19 cellular contexts compared by ENCODE assay signal in genomic region chr17:80424261-80424660, GRCh38. TPM values are rescaled to one million over a fixed set of nuclear protein-coding genes. Genes with fewer than 3 reads are reported as not detected.
DNase-seq lines count a peak whose midpoint lies in the region; ATAC-seq and TF ChIP-seq lines count a peak whose summit lies in the region.
"Had no signal": no experiment of that assay in that cellular context is flagged by ENCODE, and none has a peak within 500 bp of the region (broad histone marks: within the 10 kb centered on the region; RNA-seq: fewer than 3 reads in every experiment).

No MANE protein-coding gene starts in this region.

- H3K4me3 ChIP-seq in esophagus muscularis mucosa = no peak overlapping the region
- H3K4me3 ChIP-seq: SK-N-MC had no signal

- no peak overlapping the region for H3T11ph ChIP-seq in H9 (ENCODE audit: low read length)

- H3K4me1 ChIP-seq in H9 (ENCODE audit: insufficient read depth, low read length) = no peaks in the 10 kb centered on the region
- peaks cover 8 to 22% (median 9%) of the 10 kb centered on the region in 4 donors for H3K4me1 ChIP-seq in esophagus muscularis mucosa

- no peaks in the 10 kb centered on the region for H3K23me2 ChIP-seq in H9 (ENCODE audit: insufficient read length, low read depth, low read length, poor library complexity, severe bottlenecking)

- peaks cover 17% of the 10 kb centered on the region for H3K4me1 Mint-ChIP-seq in activated CD4-positive, alpha-beta T cell treated with anti-CD3 and anti-CD28 coated beads, Interleukin-2, amount 10 ng/mL, durations not matched to agents 7 days and 5 days
- H3K4me1 Mint-ChIP-seq in H9 = peaks cover 4 to 12% of the 10 kb centered on the region in 2 experiments
- no peaks in the 10 kb centered on the region for H3K4me1 Mint-ChIP-seq in chondrocyte (ENCODE audit: low read depth)

- TF ChIP-seq EP300 in esophagus muscularis mucosa (IDR thresholded peaks at IDR 0.05) = no peak

- intact Hi-C loops in posterior vena cava (cut with DNase I) (loop anchor here in 1 of 2 donors (10.0 kb wide), 1 partner anchor 681 kb away; no protein-coding TSS in a partner anchor), esophagus muscularis mucosa (cut with DNase I) (loop anchor here (10.0 kb wide), 1 partner anchor 441 kb away; no protein-coding TSS in a partner anchor)

- DNase-seq in activated CD4-positive, alpha-beta T cell treated with anti-CD3 and anti-CD28 coated beads, Interleukin-2, amount 10 ng/mL, durations not matched to agents 7 days and 5 days = no peak
- no peak for DNase-seq in activated CD4-positive, alpha-beta T cell treated with anti-CD3 and anti-CD28 coated beads for 48 hours
- no peak for DNase-seq in H9
- DNase-seq in chondrocyte (ENCODE audit: low spot score) = peak; percentile 68
- DNase-seq in posterior vena cava (ENCODE audit: low spot score) = peak; percentile 73
- DNase-seq in esophagus muscularis mucosa (ENCODE audit: extremely low spot score) = no peak
- DNase-seq in iPS-NIHi7 (ENCODE audit: extremely low spot score) = no peak
- DNase-seq: DND-41, GDM1, GOT3, NCI-H146, NCI-H2081 treated with DMSO at 0.1 percent for 48 hours, NCI-H226, NCI-H526 treated with DMSO at 0.1 percent for 48 hours, PC-3 had no signal

- no peaks in the 10 kb centered on the region for H3K27me3 Mint-ChIP-seq in activated CD4-positive, alpha-beta T cell treated with anti-CD3 and anti-CD28 coated beads, Interleukin-2, amount 10 ng/mL, durations not matched to agents 7 days and 5 days
- H3K27me3 Mint-ChIP-seq in H9 (ENCODE audit: low read depth) = peaks cover 2% of the 10 kb centered on the region
- no peaks in the 10 kb centered on the region for H3K27me3 Mint-ChIP-seq in chondrocyte (ENCODE audit: low read depth)
- H3K27me3 Mint-ChIP-seq: CD4-positive, CD25-positive, alpha-beta regulatory T cell had no signal

- no peaks in the 10 kb centered on the region for H3K36me3 Mint-ChIP-seq in activated CD4-positive, alpha-beta T cell treated with anti-CD3 and anti-CD28 coated beads, Interleukin-2, amount 10 ng/mL, durations not matched to agents 7 days and 5 days (ENCODE audit: low read depth)
- no peaks in the 10 kb centered on the region for H3K36me3 Mint-ChIP-seq in H9 (ENCODE audit: insufficient read depth in 1 of 3, low read depth in 3 of 3)
- no peaks in the 10 kb centered on the region for H3K36me3 Mint-ChIP-seq in chondrocyte (ENCODE audit: low read depth)
- H3K36me3 Mint-ChIP-seq: CD4-positive, CD25-positive, alpha-beta regulatory T cell had no signal

- H3K27me3 ChIP-seq in H9 (ENCODE audit: insufficient read depth, low read length) = no peaks in the 10 kb centered on the region
- H3K27me3 ChIP-seq in esophagus muscularis mucosa = no peaks in the 10 kb centered on the region

- H4K91ac ChIP-seq in H9 (ENCODE audit: insufficient read length, low read depth, low read length) = no peak overlapping the region

- peaks cover 0 to 29% (median 12%) of the 10 kb centered on the region in 4 donors for H3K36me3 ChIP-seq in esophagus muscularis mucosa

- TF ChIP-seq CTCF in H9 (conservative IDR thresholded peaks at IDR 0.05) = no peak
- no peak for TF ChIP-seq CTCF in chondrocyte (IDR thresholded peaks at IDR 0.05)
- no peak for TF ChIP-seq CTCF in esophagus muscularis mucosa (IDR thresholded peaks at IDR 0.05)

- ATAC-seq in GM21737 (IDR thresholded peaks at IDR 0.05; ENCODE audit: unreplicated experiment) = no peak
- ATAC-seq: PC-3 had no signal

- no peaks in the 10 kb centered on the region for H3K9me3 ChIP-seq in H9 (ENCODE audit: control insufficient read depth, low read depth, low read length)
- no peaks in the 10 kb centered on the region for H3K9me3 ChIP-seq in esophagus muscularis mucosa

- no peak overlapping the region for H2BK12ac ChIP-seq in H9 (ENCODE audit: insufficient read length, low read depth, low read length)

- POLR2A ChIA-PET in activated CD4-positive, alpha-beta T cell treated with anti-CD3 and anti-CD28 coated beads, Interleukin-2, amount 10 ng/mL, durations not matched to agents 7 days and 5 days (lab: Charles Lee) = no interaction called here

- no peaks in the 10 kb centered on the region for H3K79me2 ChIP-seq in H9 (ENCODE audit: insufficient read depth, low read length)

- H3K18ac ChIP-seq in H9 (ENCODE audit: insufficient read length, low read depth, low read length) = no peak overlapping the region

- no peak overlapping the region for H3K4ac ChIP-seq in H9 (ENCODE audit: low read depth, low read length)

- CTCF ChIA-PET in activated CD4-positive, alpha-beta T cell treated with anti-CD3 and anti-CD28 coated beads, Interleukin-2, amount 10 ng/mL, durations not matched to agents 7 days and 5 days (lab: Charles Lee) = no interaction called here

- no peaks in the 10 kb centered on the region for H3K79me1 ChIP-seq in H9 (ENCODE audit: insufficient read depth, low read depth, low read length, poor library complexity, severe bottlenecking)

- H3K4me3 Mint-ChIP-seq in activated CD4-positive, alpha-beta T cell treated with anti-CD3 and anti-CD28 coated beads, Interleukin-2, amount 10 ng/mL, durations not matched to agents 7 days and 5 days = no peak overlapping the region
- H3K4me3 Mint-ChIP-seq in H9 (no peak overlapping the region), chondrocyte (ENCODE audit: unreplicated experiment) (no peak overlapping the region)
- H3K4me3 Mint-ChIP-seq: CD4-positive, CD25-positive, alpha-beta regulatory T cell had no signal

- H3K9ac ChIP-seq in H9 (ENCODE audit: extremely low read depth, insufficient read length, low read length) = no peak overlapping the region

- H3K14ac ChIP-seq in H9 (ENCODE audit: insufficient read depth, low read length) = 0 out of 2 replicates have a peak overlapping the region, but pooled peaks have one; percentile 23

- no peak overlapping the region for H2BK120ac ChIP-seq in H9 (ENCODE audit: low read depth, low read length, poor library complexity, severe bottlenecking)

- H3K27ac ChIP-seq in H9 (ENCODE audit: insufficient read length, low read depth, low read length) (no peak overlapping the region), esophagus muscularis mucosa (replicated peaks in 1 of 4) (no peak overlapping the region)
- H3K27ac ChIP-seq: SK-N-MC had no signal

- H3K23ac ChIP-seq in H9 (ENCODE audit: insufficient read length, low read depth, low read length) = no peak overlapping the region

- no peak overlapping the region for H2BK5ac ChIP-seq in H9 (ENCODE audit: insufficient read length, low read length)

- H4K20me1 ChIP-seq in H9 (ENCODE audit: control insufficient read depth, insufficient read depth, insufficient read length) = no peaks in the 10 kb centered on the region

- no peak overlapping the region for H2AK5ac ChIP-seq in H9 (ENCODE audit: insufficient read length, low read length)

- peak overlapping the region; percentile 14 for H3K27ac Mint-ChIP-seq in activated CD4-positive, alpha-beta T cell treated with anti-CD3 and anti-CD28 coated beads, Interleukin-2, amount 10 ng/mL, durations not matched to agents 7 days and 5 days
- H3K27ac Mint-ChIP-seq in H9 = no peak overlapping the region; a peak in 1 of 7 replicates
- H3K27ac Mint-ChIP-seq in chondrocyte (ENCODE audit: unreplicated experiment) = no peak overlapping the region

- H3K9me3 Mint-ChIP-seq in activated CD4-positive, alpha-beta T cell treated with anti-CD3 and anti-CD28 coated beads, Interleukin-2, amount 10 ng/mL, durations not matched to agents 7 days and 5 days = no peaks in the 10 kb centered on the region
- no peaks in the 10 kb centered on the region for H3K9me3 Mint-ChIP-seq in H9
- H3K9me3 Mint-ChIP-seq in chondrocyte (ENCODE audit: low read depth) = no peaks in the 10 kb centered on the region
- H3K9me3 Mint-ChIP-seq: CD4-positive, CD25-positive, alpha-beta regulatory T cell had no signal

- H4K8ac ChIP-seq in H9 (replicated peaks; ENCODE audit: insufficient read length, low read depth, low read length) = no peak overlapping the region

- TF ChIP-seq POLR2A in esophagus muscularis mucosa (IDR thresholded peaks at IDR 0.05; ENCODE audit: low read depth) = no peak

- WGBS in H9 (ENCODE audit: extremely low coverage, insufficient read length, low lambda C conversion rate) = no CpG with 5 or more reads among the region's 8 CpGs
- 91% methylated on average over 8 of the region's 8 CpGs for whole genome bisulfite sequencing in esophagus muscularis mucosa

- no peak overlapping the region for H3K4me2 ChIP-seq in H9 (ENCODE audit: insufficient read depth, insufficient read length, low read length)

- H2BK15ac ChIP-seq in H9 (ENCODE audit: low read depth, low read length) = no peak overlapping the region

- no peak overlapping the region for H3K56ac ChIP-seq in H9 (ENCODE audit: insufficient read length, low read depth, low read length)

- no peak overlapping the region for H2BK20ac ChIP-seq in H9 (ENCODE audit: low read depth, low read length, poor library complexity, severe bottlenecking)

- no peak overlapping the region for H2AFZ ChIP-seq in H9 (ENCODE audit: low read length)

- H4K5ac ChIP-seq in H9 (ENCODE audit: insufficient read length, low read depth, low read length) = no peak overlapping the region

RNA-seq across cellular contexts. Expression of gene ENDOV, which starts 9.3 kb away (rescaled TPM):
- 10 to 100 TPM; 16.6 to 17.1 TPM for total RNA-seq in activated CD4-positive, alpha-beta T cell treated with anti-CD3 and anti-CD28 coated beads, Interleukin-2, amount 10 ng/mL, durations not matched to agents 7 days and 5 days
- total RNA-seq in H9 (2021) (14.8 and 17.1 TPM in 2 replicates), chondrocyte (22.8 to 32.5 TPM (median 27.0 TPM) in 3 replicates), posterior vena cava (10 to 100 TPM; 14.1 to 15.5 TPM), esophagus muscularis mucosa (10 to 100 TPM in 3 of 4 donors, 1 to 10 TPM in 1; 9.1 to 14.7 (median 13.0) TPM)

RNA-seq across cellular contexts. Expression of gene NPTX1, which starts 52.1 kb away (rescaled TPM):
- 10 to 100 TPM; 85.8 to 86.1 TPM for total RNA-seq in activated CD4-positive, alpha-beta T cell treated with anti-CD3 and anti-CD28 coated beads, Interleukin-2, amount 10 ng/mL, durations not matched to agents 7 days and 5 days
- 20.5 and 20.8 TPM in 2 replicates for total RNA-seq in H9 (2021)
- total RNA-seq in chondrocyte = 16.1 to 20.3 TPM (median 16.5 TPM) in 3 replicates
- total RNA-seq in posterior vena cava = under 1 TPM; 0.14 to 0.37 TPM
- total RNA-seq in esophagus muscularis mucosa = 1 to 10 TPM in 3 of 4 donors, under 1 TPM in 1; 0.42 to 5.5 (median 4.1) TPM
- total RNA-seq: HepG2 had no signal

Comparison
In these comparisons a context has a peak if more than half of its experiments do, and no peak if none do; other contexts are left out.
1. DNase-seq: peak in chondrocyte (single experiment) and posterior vena cava (single experiment); none in activated CD4-positive, alpha-beta T cell treated with anti-CD3 and anti-CD28 coated beads, Interleukin-2, amount 10 ng/mL, durations not matched to agents 7 days and 5 days (single experiment), activated CD4-positive, alpha-beta T cell treated with anti-CD3 and anti-CD28 coated beads for 48 hours (single experiment), H9 (single experiment), esophagus muscularis mucosa (single experiment) and iPS-NIHi7 (single experiment).